1 cellular context compared by ENCODE assay signal in the genomic region with DNA sequence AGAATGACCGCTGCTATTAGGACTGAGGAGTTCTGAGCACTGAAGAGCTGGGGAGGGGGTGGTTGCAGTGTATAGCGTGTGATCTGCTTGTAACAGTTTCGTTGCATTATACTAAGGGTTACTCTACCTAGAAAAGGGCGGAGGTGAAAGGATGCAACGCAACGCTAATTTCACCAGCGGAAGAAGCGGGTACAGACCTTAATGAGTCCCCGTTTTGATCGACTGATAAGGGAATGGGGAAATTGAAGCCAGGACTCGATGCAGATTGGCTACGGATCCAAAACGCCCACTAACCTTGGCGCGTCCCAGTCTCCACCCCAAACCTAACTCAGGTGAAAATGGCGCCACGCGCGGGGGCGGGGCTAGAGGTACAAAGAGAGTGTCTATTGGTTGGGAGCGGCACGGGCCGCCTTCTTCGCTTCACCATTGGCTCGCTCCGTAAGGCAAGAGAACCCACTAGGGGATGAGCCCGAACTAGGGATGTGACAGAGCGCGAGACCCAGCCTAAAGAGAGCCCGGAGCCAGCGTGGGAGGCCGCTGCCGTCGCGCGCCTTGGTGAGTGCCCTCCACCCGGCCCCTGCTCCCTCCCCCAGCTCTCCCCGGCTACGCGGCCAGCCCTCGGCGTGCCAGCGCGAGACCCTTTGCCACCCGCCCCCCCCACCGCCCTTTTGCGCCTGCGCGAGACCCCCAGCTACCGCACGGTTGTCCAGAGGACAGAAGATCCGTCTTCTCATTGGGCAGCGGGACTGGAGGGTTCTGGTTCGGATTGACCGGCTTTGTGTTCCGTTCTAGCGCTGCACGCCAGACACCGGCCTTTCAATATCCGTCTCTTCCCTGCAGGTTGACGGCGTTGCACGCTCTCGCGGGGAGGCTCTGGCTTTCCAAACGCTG.
TF ChIP-seq lines count a peak whose summit lies in the region.

A gene (plus strand): TSS at position 456 of the 891 bp plus-strand sequence. CDS start 1,964 bp downstream, outside the sequence.

TF ChIP-seq in GM12878, 131 proteins besides CTCF, POLR2A, EP300 and RAD21 (continued from another document and continues in another):
- TF ChIP-seq ETV6 (conservative IDR thresholded peaks at IDR 0.05 in 1 of 2, IDR thresholded peaks at IDR 0.05 in 1 of 2; ENCODE audit: borderline replicate concordance in 1 of 2, low read depth in 1 of 2) = no peak
- TF ChIP-seq IKZF2 (IDR thresholded peaks at IDR 0.05) = no peak
- no peak for TF ChIP-seq KAT2A (conservative IDR thresholded peaks at IDR 0.05; ENCODE audit: control insufficient read depth, low read depth, low read length)
- no peak for TF ChIP-seq HCFC1 (IDR thresholded peaks at IDR 0.05; ENCODE audit: low read length)
- peak; percentile 77 for TF ChIP-seq RAD51 (IDR thresholded peaks at IDR 0.05)
- TF ChIP-seq ZNF24 (IDR thresholded peaks at IDR 0.05) = no peak
- no peak for TF ChIP-seq EGR1 (IDR thresholded peaks at IDR 0.05; ENCODE audit: borderline replicate concordance in 1 of 2, low read depth in 2 of 2, low read length in 2 of 2)
- TF ChIP-seq CHD4 (IDR thresholded peaks at IDR 0.05) = no peak
- TF ChIP-seq POLR2AphosphoS2 (IDR thresholded peaks at IDR 0.05; ENCODE audit: low read depth, low read length) = peak; percentile 70; the same call in 1 of the 2 replicates
- TF ChIP-seq LARP7 (IDR thresholded peaks at IDR 0.05) = no peak
- TF ChIP-seq, protein P1, sequence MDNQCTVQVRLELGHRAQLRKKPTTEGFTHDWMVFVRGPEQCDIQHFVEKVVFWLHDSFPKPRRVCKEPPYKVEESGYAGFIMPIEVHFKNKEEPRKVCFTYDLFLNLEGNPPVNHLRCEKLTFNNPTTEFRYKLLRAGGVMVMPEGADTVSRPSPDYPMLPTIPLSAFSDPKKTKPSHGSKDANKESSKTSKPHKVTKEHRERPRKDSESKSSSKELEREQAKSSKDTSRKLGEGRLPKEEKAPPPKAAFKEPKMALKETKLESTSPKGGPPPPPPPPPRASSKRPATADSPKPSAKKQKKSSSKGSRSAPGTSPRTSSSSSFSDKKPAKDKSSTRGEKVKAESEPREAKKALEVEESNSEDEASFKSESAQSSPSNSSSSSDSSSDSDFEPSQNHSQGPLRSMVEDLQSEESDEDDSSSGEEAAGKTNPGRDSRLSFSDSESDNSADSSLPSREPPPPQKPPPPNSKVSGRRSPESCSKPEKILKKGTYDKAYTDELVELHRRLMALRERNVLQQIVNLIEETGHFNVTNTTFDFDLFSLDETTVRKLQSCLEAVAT (IDR thresholded peaks at IDR 0.05) = no peak
- no peak for TF ChIP-seq WRNIP1 (IDR thresholded peaks at IDR 0.05; ENCODE audit: borderline replicate concordance, low read depth, low read length)
- TF ChIP-seq, protein P2, sequence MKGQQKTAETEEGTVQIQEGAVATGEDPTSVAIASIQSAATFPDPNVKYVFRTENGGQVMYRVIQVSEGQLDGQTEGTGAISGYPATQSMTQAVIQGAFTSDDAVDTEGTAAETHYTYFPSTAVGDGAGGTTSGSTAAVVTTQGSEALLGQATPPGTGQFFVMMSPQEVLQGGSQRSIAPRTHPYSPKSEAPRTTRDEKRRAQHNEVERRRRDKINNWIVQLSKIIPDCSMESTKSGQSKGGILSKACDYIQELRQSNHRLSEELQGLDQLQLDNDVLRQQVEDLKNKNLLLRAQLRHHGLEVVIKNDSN (IDR thresholded peaks at IDR 0.05; ENCODE audit: borderline replicate concordance, extremely low read length, insufficient read depth, low read depth, low read length) = peak; percentile 70
- TF ChIP-seq NR2C1 (IDR thresholded peaks at IDR 0.05) = no peak
- no peak for TF ChIP-seq ZZZ3 (IDR thresholded peaks at IDR 0.05; ENCODE audit: control insufficient read depth, insufficient read length, low read depth)
- TF ChIP-seq, protein P3, sequence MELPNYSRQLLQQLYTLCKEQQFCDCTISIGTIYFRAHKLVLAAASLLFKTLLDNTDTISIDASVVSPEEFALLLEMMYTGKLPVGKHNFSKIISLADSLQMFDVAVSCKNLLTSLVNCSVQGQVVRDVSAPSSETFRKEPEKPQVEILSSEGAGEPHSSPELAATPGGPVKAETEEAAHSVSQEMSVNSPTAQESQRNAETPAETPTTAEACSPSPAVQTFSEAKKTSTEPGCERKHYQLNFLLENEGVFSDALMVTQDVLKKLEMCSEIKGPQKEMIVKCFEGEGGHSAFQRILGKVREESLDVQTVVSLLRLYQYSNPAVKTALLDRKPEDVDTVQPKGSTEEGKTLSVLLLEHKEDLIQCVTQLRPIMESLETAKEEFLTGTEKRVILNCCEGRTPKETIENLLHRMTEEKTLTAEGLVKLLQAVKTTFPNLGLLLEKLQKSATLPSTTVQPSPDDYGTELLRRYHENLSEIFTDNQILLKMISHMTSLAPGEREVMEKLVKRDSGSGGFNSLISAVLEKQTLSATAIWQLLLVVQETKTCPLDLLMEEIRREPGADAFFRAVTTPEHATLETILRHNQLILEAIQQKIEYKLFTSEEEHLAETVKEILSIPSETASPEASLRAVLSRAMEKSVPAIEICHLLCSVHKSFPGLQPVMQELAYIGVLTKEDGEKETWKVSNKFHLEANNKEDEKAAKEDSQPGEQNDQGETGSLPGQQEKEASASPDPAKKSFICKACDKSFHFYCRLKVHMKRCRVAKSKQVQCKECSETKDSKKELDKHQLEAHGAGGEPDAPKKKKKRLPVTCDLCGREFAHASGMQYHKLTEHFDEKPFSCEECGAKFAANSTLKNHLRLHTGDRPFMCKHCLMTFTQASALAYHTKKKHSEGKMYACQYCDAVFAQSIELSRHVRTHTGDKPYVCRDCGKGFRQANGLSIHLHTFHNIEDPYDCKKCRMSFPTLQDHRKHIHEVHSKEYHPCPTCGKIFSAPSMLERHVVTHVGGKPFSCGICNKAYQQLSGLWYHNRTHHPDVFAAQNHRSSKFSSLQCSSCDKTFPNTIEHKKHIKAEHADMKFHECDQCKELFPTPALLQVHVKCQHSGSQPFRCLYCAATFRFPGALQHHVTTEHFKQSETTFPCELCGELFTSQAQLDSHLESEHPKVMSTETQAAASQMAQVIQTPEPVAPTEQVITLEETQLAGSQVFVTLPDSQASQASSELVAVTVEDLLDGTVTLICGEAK (IDR thresholded peaks at IDR 0.05; ENCODE audit: borderline replicate concordance) = no peak; the same call in 1 of the 2 replicates
- no peak for TF ChIP-seq RBBP5 (conservative IDR thresholded peaks at IDR 0.05)
- peak; percentile 48 for TF ChIP-seq NBN (IDR thresholded peaks at IDR 0.05)
- no peak for TF ChIP-seq ZSCAN29 (IDR thresholded peaks at IDR 0.05)
- no peak for TF ChIP-seq EED (IDR thresholded peaks at IDR 0.05; ENCODE audit: low read depth)
- TF ChIP-seq, protein P4, sequence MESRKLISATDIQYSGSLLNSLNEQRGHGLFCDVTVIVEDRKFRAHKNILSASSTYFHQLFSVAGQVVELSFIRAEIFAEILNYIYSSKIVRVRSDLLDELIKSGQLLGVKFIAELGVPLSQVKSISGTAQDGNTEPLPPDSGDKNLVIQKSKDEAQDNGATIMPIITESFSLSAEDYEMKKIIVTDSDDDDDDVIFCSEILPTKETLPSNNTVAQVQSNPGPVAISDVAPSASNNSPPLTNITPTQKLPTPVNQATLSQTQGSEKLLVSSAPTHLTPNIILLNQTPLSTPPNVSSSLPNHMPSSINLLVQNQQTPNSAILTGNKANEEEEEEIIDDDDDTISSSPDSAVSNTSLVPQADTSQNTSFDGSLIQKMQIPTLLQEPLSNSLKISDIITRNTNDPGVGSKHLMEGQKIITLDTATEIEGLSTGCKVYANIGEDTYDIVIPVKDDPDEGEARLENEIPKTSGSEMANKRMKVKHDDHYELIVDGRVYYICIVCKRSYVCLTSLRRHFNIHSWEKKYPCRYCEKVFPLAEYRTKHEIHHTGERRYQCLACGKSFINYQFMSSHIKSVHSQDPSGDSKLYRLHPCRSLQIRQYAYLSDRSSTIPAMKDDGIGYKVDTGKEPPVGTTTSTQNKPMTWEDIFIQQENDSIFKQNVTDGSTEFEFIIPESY (IDR thresholded peaks at IDR 0.05) = no peak
- TF ChIP-seq ZNF217 (IDR thresholded peaks at IDR 0.05) = no peak
- peak; percentile 88 for TF ChIP-seq YY1 (IDR thresholded peaks at IDR 0.05; ENCODE audit: low read depth, low read length)
- no peak for TF ChIP-seq PAX8 (IDR thresholded peaks at IDR 0.05)
- no peak for TF ChIP-seq TAF1 (IDR thresholded peaks at IDR 0.05; ENCODE audit: borderline replicate concordance, low read depth, low read length)
- TF ChIP-seq, protein P5, sequence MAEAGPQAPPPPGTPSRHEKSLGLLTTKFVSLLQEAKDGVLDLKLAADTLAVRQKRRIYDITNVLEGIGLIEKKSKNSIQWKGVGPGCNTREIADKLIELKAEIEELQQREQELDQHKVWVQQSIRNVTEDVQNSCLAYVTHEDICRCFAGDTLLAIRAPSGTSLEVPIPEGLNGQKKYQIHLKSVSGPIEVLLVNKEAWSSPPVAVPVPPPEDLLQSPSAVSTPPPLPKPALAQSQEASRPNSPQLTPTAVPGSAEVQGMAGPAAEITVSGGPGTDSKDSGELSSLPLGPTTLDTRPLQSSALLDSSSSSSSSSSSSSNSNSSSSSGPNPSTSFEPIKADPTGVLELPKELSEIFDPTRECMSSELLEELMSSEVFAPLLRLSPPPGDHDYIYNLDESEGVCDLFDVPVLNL (IDR thresholded peaks at IDR 0.05; ENCODE audit: low read depth, low read length) = peak; percentile 81
- no peak for TF ChIP-seq KDM1A (IDR thresholded peaks at IDR 0.05; ENCODE audit: borderline replicate concordance)
- no peak for TF ChIP-seq RFX5 (IDR thresholded peaks at IDR 0.05; ENCODE audit: low read depth, low read length)
- TF ChIP-seq KLF5 (IDR thresholded peaks at IDR 0.05; ENCODE audit: partially characterized antibody) = no peak
- peak; percentile 75 for TF ChIP-seq SP1 (IDR thresholded peaks at IDR 0.05; ENCODE audit: low read depth, low read length)
- no peak for TF ChIP-seq NR2C2 (IDR thresholded peaks at IDR 0.05; ENCODE audit: borderline replicate concordance, control insufficient read depth, insufficient read length, low read depth)
- TF ChIP-seq, protein P6, sequence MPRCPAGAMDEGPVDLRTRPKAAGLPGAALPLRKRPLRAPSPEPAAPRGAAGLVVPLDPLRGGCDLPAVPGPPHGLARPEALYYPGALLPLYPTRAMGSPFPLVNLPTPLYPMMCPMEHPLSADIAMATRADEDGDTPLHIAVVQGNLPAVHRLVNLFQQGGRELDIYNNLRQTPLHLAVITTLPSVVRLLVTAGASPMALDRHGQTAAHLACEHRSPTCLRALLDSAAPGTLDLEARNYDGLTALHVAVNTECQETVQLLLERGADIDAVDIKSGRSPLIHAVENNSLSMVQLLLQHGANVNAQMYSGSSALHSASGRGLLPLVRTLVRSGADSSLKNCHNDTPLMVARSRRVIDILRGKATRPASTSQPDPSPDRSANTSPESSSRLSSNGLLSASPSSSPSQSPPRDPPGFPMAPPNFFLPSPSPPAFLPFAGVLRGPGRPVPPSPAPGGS (IDR thresholded peaks at IDR 0.05; ENCODE audit: borderline replicate concordance, insufficient read depth, low read depth, low read length, poor library complexity, severe bottlenecking) = no peak
- no peak for TF ChIP-seq DPF2 (IDR thresholded peaks at IDR 0.05)
- TF ChIP-seq SREBF2 (IDR thresholded peaks at IDR 0.05; ENCODE audit: low read length) = no peak
- TF ChIP-seq, protein P7, sequence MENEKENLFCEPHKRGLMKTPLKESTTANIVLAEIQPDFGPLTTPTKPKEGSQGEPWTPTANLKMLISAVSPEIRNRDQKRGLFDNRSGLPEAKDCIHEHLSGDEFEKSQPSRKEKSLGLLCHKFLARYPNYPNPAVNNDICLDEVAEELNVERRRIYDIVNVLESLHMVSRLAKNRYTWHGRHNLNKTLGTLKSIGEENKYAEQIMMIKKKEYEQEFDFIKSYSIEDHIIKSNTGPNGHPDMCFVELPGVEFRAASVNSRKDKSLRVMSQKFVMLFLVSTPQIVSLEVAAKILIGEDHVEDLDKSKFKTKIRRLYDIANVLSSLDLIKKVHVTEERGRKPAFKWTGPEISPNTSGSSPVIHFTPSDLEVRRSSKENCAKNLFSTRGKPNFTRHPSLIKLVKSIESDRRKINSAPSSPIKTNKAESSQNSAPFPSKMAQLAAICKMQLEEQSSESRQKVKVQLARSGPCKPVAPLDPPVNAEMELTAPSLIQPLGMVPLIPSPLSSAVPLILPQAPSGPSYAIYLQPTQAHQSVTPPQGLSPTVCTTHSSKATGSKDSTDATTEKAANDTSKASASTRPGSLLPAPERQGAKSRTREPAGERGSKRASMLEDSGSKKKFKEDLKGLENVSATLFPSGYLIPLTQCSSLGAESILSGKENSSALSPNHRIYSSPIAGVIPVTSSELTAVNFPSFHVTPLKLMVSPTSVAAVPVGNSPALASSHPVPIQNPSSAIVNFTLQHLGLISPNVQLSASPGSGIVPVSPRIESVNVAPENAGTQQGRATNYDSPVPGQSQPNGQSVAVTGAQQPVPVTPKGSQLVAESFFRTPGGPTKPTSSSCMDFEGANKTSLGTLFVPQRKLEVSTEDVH (IDR thresholded peaks at IDR 0.05; ENCODE audit: low read depth, partially characterized antibody) = no peak
- TF ChIP-seq, protein P8, sequence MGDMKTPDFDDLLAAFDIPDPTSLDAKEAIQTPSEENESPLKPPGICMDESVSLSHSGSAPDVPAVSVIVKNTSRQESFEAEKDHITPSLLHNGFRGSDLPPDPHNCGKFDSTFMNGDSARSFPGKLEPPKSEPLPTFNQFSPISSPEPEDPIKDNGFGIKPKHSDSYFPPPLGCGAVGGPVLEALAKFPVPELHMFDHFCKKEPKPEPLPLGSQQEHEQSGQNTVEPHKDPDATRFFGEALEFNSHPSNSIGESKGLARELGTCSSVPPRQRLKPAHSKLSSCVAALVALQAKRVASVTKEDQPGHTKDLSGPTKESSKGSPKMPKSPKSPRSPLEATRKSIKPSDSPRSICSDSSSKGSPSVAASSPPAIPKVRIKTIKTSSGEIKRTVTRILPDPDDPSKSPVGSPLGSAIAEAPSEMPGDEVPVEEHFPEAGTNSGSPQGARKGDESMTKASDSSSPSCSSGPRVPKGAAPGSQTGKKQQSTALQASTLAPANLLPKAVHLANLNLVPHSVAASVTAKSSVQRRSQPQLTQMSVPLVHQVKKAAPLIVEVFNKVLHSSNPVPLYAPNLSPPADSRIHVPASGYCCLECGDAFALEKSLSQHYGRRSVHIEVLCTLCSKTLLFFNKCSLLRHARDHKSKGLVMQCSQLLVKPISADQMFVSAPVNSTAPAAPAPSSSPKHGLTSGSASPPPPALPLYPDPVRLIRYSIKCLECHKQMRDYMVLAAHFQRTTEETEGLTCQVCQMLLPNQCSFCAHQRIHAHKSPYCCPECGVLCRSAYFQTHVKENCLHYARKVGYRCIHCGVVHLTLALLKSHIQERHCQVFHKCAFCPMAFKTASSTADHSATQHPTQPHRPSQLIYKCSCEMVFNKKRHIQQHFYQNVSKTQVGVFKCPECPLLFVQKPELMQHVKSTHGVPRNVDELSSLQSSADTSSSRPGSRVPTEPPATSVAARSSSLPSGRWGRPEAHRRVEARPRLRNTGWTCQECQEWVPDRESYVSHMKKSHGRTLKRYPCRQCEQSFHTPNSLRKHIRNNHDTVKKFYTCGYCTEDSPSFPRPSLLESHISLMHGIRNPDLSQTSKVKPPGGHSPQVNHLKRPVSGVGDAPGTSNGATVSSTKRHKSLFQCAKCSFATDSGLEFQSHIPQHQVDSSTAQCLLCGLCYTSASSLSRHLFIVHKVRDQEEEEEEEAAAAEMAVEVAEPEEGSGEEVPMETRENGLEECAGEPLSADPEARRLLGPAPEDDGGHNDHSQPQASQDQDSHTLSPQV (IDR thresholded peaks at IDR 0.05) = no peak
- TF ChIP-seq ESRRA (IDR thresholded peaks at IDR 0.05; ENCODE audit: low read length) = no peak
- TF ChIP-seq HDAC2 (IDR thresholded peaks at IDR 0.05) = no peak
- 0 out of 2 replicates have a peak, but pooled peaks have one; percentile 9 for TF ChIP-seq ATF7 (IDR thresholded peaks at IDR 0.05; ENCODE audit: low read depth)
- TF ChIP-seq GATAD2B (conservative IDR thresholded peaks at IDR 0.05; ENCODE audit: low read depth) = no peak
